In the genomic region with DNA sequence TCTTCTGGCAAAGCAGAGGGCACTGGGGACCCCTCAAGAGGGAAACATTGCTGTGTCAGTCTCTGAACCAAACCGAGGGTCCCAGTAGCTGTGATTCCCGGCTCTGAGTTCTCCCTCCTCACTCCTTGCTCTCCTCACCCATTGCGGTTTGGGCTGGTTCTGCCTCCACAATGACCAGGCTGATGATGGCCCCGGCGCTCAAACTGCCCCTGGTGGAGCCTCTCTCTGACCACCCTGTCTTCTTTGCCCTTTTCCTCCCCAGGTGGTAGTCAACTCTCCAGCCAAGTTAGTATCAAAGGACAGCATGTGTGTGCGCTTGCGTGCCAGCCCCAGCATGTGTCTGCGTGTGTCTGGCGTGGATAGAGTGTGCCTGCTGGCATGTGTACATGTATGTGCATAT, we compare ENCODE assay signal across 30 cellular contexts. TPM values are rescaled to one million over a fixed set of nuclear protein-coding genes. Genes with fewer than 3 reads are reported as not detected.
A peak's percentile ranks its signal among the peaks of the same experiment; 100 is the strongest.
DNase-seq lines count a peak whose midpoint lies in the region; ATAC-seq, FAIRE-seq and TF ChIP-seq lines count a peak whose summit lies in the region.
"Had no signal": no experiment of that assay in that cellular context is flagged by ENCODE, and none has a peak within 500 bp of the region (broad histone marks: within the 10 kb centered on the region; RNA-seq: fewer than 3 reads in every experiment).

No MANE protein-coding gene starts in this region.

- H3K56ac ChIP-seq in H1 (replicated peaks; ENCODE audit: insufficient read length, low read depth, low read length) (no peak overlapping the region), mesendoderm (ENCODE audit: low read length) (peak overlapping the region; percentile 39)

- no peak for ATAC-seq in gastrocnemius medialis
- ATAC-seq in HG03159 (IDR thresholded peaks at IDR 0.05; ENCODE audit: unreplicated experiment) = no peak
- ATAC-seq: activated naive CD8-positive, alpha-beta T cell treated with anti-CD3 and anti-CD28 coated beads, Interleukin-2, amount 50 U/mL, for 24 hours; left lobe of liver had no signal

- no peak overlapping the region for H3K4me2 ChIP-seq in H1 (ENCODE audit: insufficient read depth in 1 of 2, low read depth in 2 of 2, low read length in 2 of 2)
- H3K4me2 ChIP-seq in mesendoderm (ENCODE audit: low read length) = no peak overlapping the region

- H2BK15ac ChIP-seq in H1 (ENCODE audit: low read length) = 0 out of 2 replicates have a peak overlapping the region, but pooled peaks have one; percentile 75
- no peak overlapping the region for H2BK15ac ChIP-seq in mesendoderm (replicated peaks; ENCODE audit: low read depth)

- FAIRE-seq in HTR-8/SVneo (lab: Jason Lieb, UNC) = peak; percentile 4
- no peak for FAIRE-seq in H1 (lab: Jason Lieb, UNC)
- FAIRE-seq: endometrium, frontal cortex, GM18507 had no signal

- H3K23ac ChIP-seq in H1 (ENCODE audit: insufficient read length) (no peak overlapping the region), mesendoderm (ENCODE audit: low read length) (no peak overlapping the region)

- H4K5ac ChIP-seq in H1 (ENCODE audit: insufficient read length, low read depth, low read length) = no peak overlapping the region
- no peak overlapping the region for H4K5ac ChIP-seq in mesendoderm (ENCODE audit: low read length)

- H4K8ac ChIP-seq in H1 (ENCODE audit: extremely low read depth, insufficient read depth, low read length) (no peak overlapping the region), mesendoderm (ENCODE audit: low read depth, low read length) (no peak overlapping the region)

- no peak for TF ChIP-seq CTCF in H1 (IDR thresholded peaks at IDR 0.05; ENCODE audit: control extremely low read depth in 1 of 3, insufficient read depth in 1 of 3, low read depth in 1 of 3, low read length in 3 of 3)
- TF ChIP-seq CTCF in gastrocnemius medialis (IDR thresholded peaks at IDR 0.05 in 4 of 5, conservative IDR thresholded peaks at IDR 0.05 in 1 of 5) = no peak

- H3K4me3 ChIP-seq in H1 (ENCODE audit: extremely low read depth in 1 of 4, insufficient read depth in 2 of 4, low read depth in 3 of 4, low read length in 4 of 4) (no peak overlapping the region), mesendoderm (ENCODE audit: low read length) (no peak overlapping the region), gastrocnemius medialis (no peak overlapping the region)
- H3K4me3 ChIP-seq: spleen, thyroid gland had no signal

- WGBS in H1 (ENCODE audit: extremely low coverage in 1 of 2, insufficient coverage in 1 of 2, insufficient read length in 1 of 2, insufficient replicate concordance in 2 of 2, low coverage in 1 of 2, low lambda C conversion rate in 2 of 2, missing lambda C conversion rate in 1 of 2), 2 experiments = 88% methylated on average over 9 of the region's 9 CpGs; no CpG with 5 or more reads in 1 of the 2 experiments
- WGBS in mesendoderm (ENCODE audit: extremely low coverage, insufficient coverage, low lambda C conversion rate) = no CpG with 5 or more reads among the region's 9 CpGs

- H2BK20ac ChIP-seq in H1 (ENCODE audit: low read length) = no peak overlapping the region

- no peak overlapping the region for H3K14ac ChIP-seq in H1 (ENCODE audit: insufficient read length)

- POLR2A ChIA-PET in H1 (lab: Charles Lee; ENCODE audit: partially characterized antibody) = interaction anchor here (0.6 to 2.2 kb wide), 3 partner anchors 22 to 319 kb away, joined by 3 to 5 read pairs (median 5); no protein-coding TSS in a partner anchor

- no peaks in the 10 kb centered on the region for H3K36me3 ChIP-seq in H1 (ENCODE audit: control insufficient read depth in 2 of 4, insufficient read depth in 4 of 4, low read length in 3 of 4)
- no peaks in the 10 kb centered on the region for H3K36me3 ChIP-seq in mesendoderm (ENCODE audit: control insufficient read depth, insufficient read depth, low read length)
- H3K36me3 ChIP-seq in gastrocnemius medialis = peaks cover 0 to 29% of the 10 kb centered on the region in 2 donors
- H3K36me3 ChIP-seq: spleen, thyroid gland had no signal

- CTCF ChIA-PET in H1 (lab: Charles Lee; ENCODE audit: partially characterized antibody) = interaction anchor here (0.6 to 7.6 kb wide), 25 partner anchors 8 to 285 kb away, joined by 3 to 105 read pairs (median 7); a partner anchor contains a TSS

- H2BK5ac ChIP-seq in H1 (ENCODE audit: low read depth, low read length) (no peak overlapping the region), mesendoderm (ENCODE audit: low read length) (no peak overlapping the region)

- no peak for TF ChIP-seq POLR2A in H1 (IDR thresholded peaks at IDR 0.05; ENCODE audit: control extremely low read depth in 1 of 2, low read depth in 2 of 2, low read length in 2 of 2)
- TF ChIP-seq POLR2A in gastrocnemius medialis (IDR thresholded peaks at IDR 0.05) = no peak

- H3K9ac ChIP-seq in H1 (replicated peaks in 1 of 4; ENCODE audit: extremely low read depth in 1 of 4, low read depth in 3 of 4, low read length in 3 of 4) (no peak overlapping the region), mesendoderm (ENCODE audit: low read length) (no peak overlapping the region)

- H2AK5ac ChIP-seq in H1 (ENCODE audit: low read depth, low read length) (no peak overlapping the region), mesendoderm (ENCODE audit: low read length) (peak overlapping the region; percentile 68)

- H3K18ac ChIP-seq in H1 (ENCODE audit: extremely low read depth, low read length) (no peak overlapping the region), mesendoderm (ENCODE audit: low read length) (no peak overlapping the region)

- H3K23me2 ChIP-seq in H1 (ENCODE audit: low read depth, low read length) = no peaks in the 10 kb centered on the region; the same call in 1 of the 2 replicates

- H3K4me1 ChIP-seq in H1 (replicated peaks in 1 of 4; ENCODE audit: control insufficient read depth in 3 of 4, insufficient read depth in 4 of 4, low read length in 3 of 4) (peaks cover 3 to 20% (median 9%) of the 10 kb centered on the region in 4 experiments; a peak in 6 of 7 replicates), mesendoderm (ENCODE audit: control insufficient read depth, low read depth, low read length) (peaks cover 2% of the 10 kb centered on the region), gastrocnemius medialis (peaks cover 74 to 84% of the 10 kb centered on the region in 2 donors)
- H3K4me1 ChIP-seq: thyroid gland had no signal

- H3K27me3 ChIP-seq in H1 (replicated peaks in 1 of 4; ENCODE audit: control insufficient read depth in 3 of 4, extremely low read depth in 1 of 4, insufficient read depth in 3 of 4, low read length in 3 of 4) = no peaks in the 10 kb centered on the region
- H3K27me3 ChIP-seq in mesendoderm (ENCODE audit: insufficient read depth, low read length, poor library complexity) = no peaks in the 10 kb centered on the region
- H3K27me3 ChIP-seq in gastrocnemius medialis = no peaks in the 10 kb centered on the region
- H3K27me3 ChIP-seq: thyroid gland had no signal

- H3K9me3 ChIP-seq in H1 (ENCODE audit: insufficient read depth in 2 of 2, low read depth in 1 of 2, low read length in 1 of 2) (no peaks in the 10 kb centered on the region), gastrocnemius medialis (no peaks in the 10 kb centered on the region)
- H3K9me3 ChIP-seq: spleen, thyroid gland had no signal

- H3K4ac ChIP-seq in H1 (replicated peaks; ENCODE audit: insufficient read length, low read depth, low read length) (no peak overlapping the region), mesendoderm (ENCODE audit: low read depth, low read length) (no peak overlapping the region)

- intact Hi-C loops in gastrocnemius medialis (cut with DNase I; ENCODE audit: low total_unique reads) = loop anchor here (5.0 kb wide), 1 partner anchor 282 kb away; a partner anchor contains a TSS

- H3K79me2 ChIP-seq in H1 (ENCODE audit: control insufficient read depth in 1 of 2, insufficient read depth in 2 of 2, low read length in 2 of 2) (no peaks in the 10 kb centered on the region), mesendoderm (ENCODE audit: control insufficient read depth, insufficient read depth, low read length) (no peaks in the 10 kb centered on the region)

- in situ Hi-C loops in gastrocnemius medialis (cut with MboI; ENCODE audit: low sequenced_read_pairs in 4 of 4) = no loop called here

- no peak for TF ChIP-seq RAD21 in H1 (IDR thresholded peaks at IDR 0.05 in 1 of 2, conservative IDR thresholded peaks at IDR 0.05 in 1 of 2; ENCODE audit: low read depth in 2 of 2, low read length in 2 of 2)

- H2BK120ac ChIP-seq in H1 (replicated peaks; ENCODE audit: low read depth, low read length) (no peak overlapping the region), mesendoderm (ENCODE audit: low read depth, low read length) (no peak overlapping the region)

- DNase-seq in HTR-8/SVneo (ENCODE audit: insufficient read length, low spot score) = no peak
- DNase-seq in H1 (ENCODE audit: low read depth in 1 of 2, low spot score in 2 of 2) = no peak
- DNase-seq in mesendoderm = no peak
- DNase-seq in gastrocnemius medialis = no peak
- DNase-seq in central memory CD4-positive, alpha-beta T cell = no peak
- DNase-seq in NCI-H446 treated with DMSO at 0.1 percent for 48 hours (lab: John Stamatoyannopoulos, UW) = no peak
- no peak for DNase-seq in HuH-7 (ENCODE audit: low spot score)
- DNase-seq: activated CD4-positive, alpha-beta memory T cell treated with anti-CD3 and anti-CD28 coated beads for 36 hours; activated CD4-positive, CD25-positive, alpha-beta regulatory T cell treated with anti-CD3 and anti-CD28 coated beads, Interleukin-2, amount 50 U/mL, for 72 hours; activated naive CD4-positive, alpha-beta T cell; activated naive CD8-positive, alpha-beta T cell treated with anti-CD3 and anti-CD28 coated beads, Interleukin-2, amount 50 U/mL, for 24 hours; CD4-positive, alpha-beta T cell; naive B cell; NCI-H1417; NCI-H2029; retina; SHP77 treated with DMSO at 0.1 percent for 48 hours; spleen; stimulated activated CD4-positive, alpha-beta T cell treated with anti-CD3 and anti-CD28 coated beads, Interleukin-2, amount 100 ng/mL, for 24 hours; thyroid gland had no signal

- H3K79me1 ChIP-seq in H1 (ENCODE audit: low read depth, low read length) (no peaks in the 10 kb centered on the region), mesendoderm (ENCODE audit: low read length) (no peaks in the 10 kb centered on the region)

- H3K27ac ChIP-seq in H1 (ENCODE audit: low read depth, low read length) = no peak overlapping the region
- H3K27ac ChIP-seq in mesendoderm (ENCODE audit: low read depth, low read length) = no peak overlapping the region
- peak overlapping the region; percentile 98 to 100 (median 99) for H3K27ac ChIP-seq in gastrocnemius medialis
- H3K27ac ChIP-seq: HL-60, thyroid gland had no signal

- H4K91ac ChIP-seq in H1 (replicated peaks; ENCODE audit: insufficient read length, low read length) = no peak overlapping the region

- no peak for TF ChIP-seq EP300 in H1 (IDR thresholded peaks at IDR 0.05; ENCODE audit: borderline replicate concordance in 1 of 2, low read depth in 2 of 2, low read length in 2 of 2)

- no peaks in the 10 kb centered on the region for H4K20me1 ChIP-seq in H1 (replicated peaks in 1 of 2; ENCODE audit: control insufficient read depth in 1 of 2, insufficient read depth in 2 of 2, low read length in 2 of 2)

- H2AFZ ChIP-seq in H1 (ENCODE audit: low read length) = no peak overlapping the region

- peak overlapping the region; percentile 44; the same call in 1 of the 2 replicates for H2BK12ac ChIP-seq in H1 (ENCODE audit: low read depth, low read length)

RNA-seq across cellular contexts. Expression of a gene that starts 17.1 kb away (rescaled TPM):
- total RNA-seq in H1 (2021; fragmentation: NEBNext Ultra II Directional; extraction: Animal tissue kit (Norgen Biotek cat#: 25700)) = 0.40 and 0.43 TPM in 2 replicates
- polyA plus RNA-seq in H1 (2011; rRNA removed) = 0.17 and 0.20 TPM in 2 replicates
- polyA plus RNA-seq in H1 (2011; cell fraction: cytosol; rRNA removed) = 0.28 TPM
- 0.20 TPM for polyA plus RNA-seq in H1 (2011; cell fraction: nucleus; rRNA removed)
- polyA plus RNA-seq in H1 (2012, experiment 1 of 2) = 0.35 to 0.62 TPM (median 0.59 TPM) in 4 replicates
- polyA plus RNA-seq in H1 (2012, experiment 2 of 2) = 0.17 TPM
- 0.55 TPM for polyA plus RNA-seq in H1 (2013, experiment 1 of 2)
- polyA plus RNA-seq in H1 (2013, experiment 2 of 2) = 0.74 TPM
- 0.49 and 1.2 TPM in 2 replicates for polyA minus RNA-seq in H1 (2011; rRNA and poly(A)+ RNA removed)
- polyA minus RNA-seq in H1 (2011; cell fraction: cytosol; rRNA and poly(A)+ RNA removed) = 0.29 TPM
- 1.1 TPM for polyA minus RNA-seq in H1 (2011; cell fraction: nucleus; rRNA and poly(A)+ RNA removed)
- 0.51 TPM for polyA plus RNA-seq in mesendoderm (2013, experiment 1 of 2)
- polyA plus RNA-seq in mesendoderm (2013, experiment 2 of 2) = 0.59 TPM
- total RNA-seq in gastrocnemius medialis = 100 to 1,000 TPM; 164 to 305 (median 227) TPM
- total RNA-seq: dermis microvascular lymphatic vessel endothelial cell had no signal

RNA-seq across cellular contexts. Expression of a gene that starts 31.1 kb away (rescaled TPM):
- total RNA-seq in H1 (2021; fragmentation: NEBNext Ultra II Directional; extraction: Animal tissue kit (Norgen Biotek cat#: 25700)) = not detected in 2 replicates
- not detected in 2 replicates for polyA plus RNA-seq in H1 (2011; rRNA removed)
- not detected for polyA plus RNA-seq in H1 (2011; cell fraction: cytosol; rRNA removed)
- not detected for polyA plus RNA-seq in H1 (2011; cell fraction: nucleus; rRNA removed)
- not detected in 4 replicates for polyA plus RNA-seq in H1 (2012, experiment 1 of 2)
- not detected for polyA plus RNA-seq in H1 (2012, experiment 2 of 2)
- polyA plus RNA-seq in H1 (2013, experiment 1 of 2) = not detected
- not detected for polyA plus RNA-seq in H1 (2013, experiment 2 of 2)
- not detected in 2 replicates for polyA minus RNA-seq in H1 (2011; rRNA and poly(A)+ RNA removed)
- not detected for polyA minus RNA-seq in H1 (2011; cell fraction: cytosol; rRNA and poly(A)+ RNA removed)
- polyA minus RNA-seq in H1 (2011; cell fraction: nucleus; rRNA and poly(A)+ RNA removed) = not detected
- not detected for polyA plus RNA-seq in mesendoderm (2013, experiment 1 of 2)
- not detected for polyA plus RNA-seq in mesendoderm (2013, experiment 2 of 2)
- total RNA-seq in gastrocnemius medialis = 1 to 10 TPM in 1 of 4 donors, under 1 TPM in 2, not detected in 1; 0.13 to 4.2 (median 0.92) TPM
- total RNA-seq: A673; activated CD4-positive, alpha-beta memory T cell treated with anti-CD3 and anti-CD28 coated beads for 36 hours; CD4-positive, alpha-beta T cell; dermis microvascular lymphatic vessel endothelial cell; frontal cortex; left lobe of liver; mesenteric fat pad; spleen; T-helper 2 cell treated with Interferon-gamma antibody and Interleukin-4, amounts not matched to agents 100 ng/mL and 5 ng/mL, for 36 hours had no signal
- polyA plus RNA-seq: spleen had no signal

Comparison
In these comparisons a context has a peak if more than half of its experiments do, and no peak if none do; other contexts are left out.
1. H3K27ac ChIP-seq: peak in gastrocnemius medialis (4 of 4); none in H1 (single experiment) and mesendoderm (single experiment).
2. RNA of a gene that starts 17.1 kb away (total RNA-seq): 164 to 305 TPM in gastrocnemius medialis; 0.40 to 0.43 TPM in H1; every median in the first group is over 100 times any median in the second.